ENCODE assay signal across 39 cellular contexts in the genomic region with DNA sequence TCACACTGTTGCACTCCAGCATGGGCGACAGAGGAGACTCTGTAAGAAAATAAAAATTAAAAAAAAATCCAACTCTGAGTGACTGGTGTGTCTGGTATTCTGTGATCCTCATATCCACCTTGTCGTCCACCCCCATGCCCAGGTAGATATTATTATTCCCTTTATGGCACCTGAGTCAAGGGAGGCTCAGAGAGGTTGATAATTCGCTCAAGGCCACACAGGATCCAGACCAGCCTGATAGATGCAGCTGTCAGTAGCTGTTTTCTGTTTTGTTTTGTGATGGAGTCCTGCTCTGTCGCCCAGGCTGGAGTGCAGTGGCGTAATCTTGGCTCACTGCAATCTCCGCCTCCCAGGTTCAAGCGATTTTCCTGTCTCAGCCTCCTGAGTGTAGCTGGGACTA. TPM values are rescaled to one million over a fixed set of nuclear protein-coding genes. Genes with fewer than 3 reads are reported as not detected.
"Had no signal": no experiment of that assay in that cellular context is flagged by ENCODE, and none has a peak within 500 bp of the region (broad histone marks: within the 10 kb centered on the region; RNA-seq: fewer than 3 reads in every experiment).

No MANE protein-coding gene starts in this region.

- ATAC-seq: activated naive CD4-positive, alpha-beta T cell treated with anti-CD3 and anti-CD28 coated beads, Interleukin-2, amount 50 U/mL, for 72 hours; activated naive CD8-positive, alpha-beta T cell treated with anti-CD3 and anti-CD28 coated beads, Interleukin-2, amount 50 U/mL, for 24 hours; activated T-cell treated with anti-CD3 and anti-CD28 coated beads, Interleukin-2, amount 50 U/mL, for 4 hours; activated T-cell treated with anti-CD3 and anti-CD28 coated beads, Interleukin-2, amount 50 U/mL, for 72 hours; activated T-helper 17 cell treated with anti-CD3 and anti-CD28 coated beads, Interleukin-2, amount 50 U/mL, for 72 hours; body of pancreas had no signal

- H3K27me3 ChIP-seq: adrenal gland, ascending aorta, body of pancreas, brain microvascular endothelial cell, breast epithelium, cardiac muscle cell had no signal

- H3K27ac ChIP-seq: adrenal gland, ascending aorta, body of pancreas, brain microvascular endothelial cell, breast epithelium, cardiac muscle cell had no signal

- H3K4me1 Mint-ChIP-seq: activated naive CD4-positive, alpha-beta T cell treated with anti-CD3 and anti-CD28 coated beads, Interleukin-2, amount 10 ng/mL, durations not matched to agents 7 days and 5 days; activated naive CD8-positive, alpha-beta T cell treated with anti-CD3 and anti-CD28 coated beads, Interleukin-2, amount 10 ng/mL, durations not matched to agents 7 days and 5 days; activated T-helper 17 cell treated with anti-CD3 and anti-CD28 coated beads, Interleukin-2, amount 50 U/mL, for 72 hours; central memory CD8-positive, alpha-beta T cell had no signal

- H3K36me3 Mint-ChIP-seq: activated naive CD4-positive, alpha-beta T cell treated with anti-CD3 and anti-CD28 coated beads, Interleukin-2, amount 10 ng/mL, durations not matched to agents 7 days and 5 days; activated naive CD4-positive, alpha-beta T cell treated with anti-CD3 and anti-CD28 coated beads, Interleukin-2, amount 50 U/mL, for 24 hours; activated naive CD4-positive, alpha-beta T cell treated with anti-CD3 and anti-CD28 coated beads, Interleukin-2, amount 50 U/mL, for 72 hours; activated naive CD8-positive, alpha-beta T cell; activated naive CD8-positive, alpha-beta T cell treated with anti-CD3 and anti-CD28 coated beads for 36 hours; activated naive CD8-positive, alpha-beta T cell treated with anti-CD3 and anti-CD28 coated beads, Interleukin-2, amount 10 ng/mL, durations not matched to agents 7 days and 5 days; brain had no signal

- H3K4me3 ChIP-seq: adrenal gland, ascending aorta, body of pancreas, breast epithelium, cardiac muscle cell had no signal

- H3K27ac Mint-ChIP-seq: activated naive CD4-positive, alpha-beta T cell treated with anti-CD3 and anti-CD28 coated beads for 36 hours; activated naive CD4-positive, alpha-beta T cell treated with anti-CD3 and anti-CD28 coated beads, Interleukin-2, amount 10 ng/mL, durations not matched to agents 7 days and 5 days; activated naive CD4-positive, alpha-beta T cell treated with anti-CD3 and anti-CD28 coated beads, Interleukin-2, amount 50 U/mL, for 24 hours; activated naive CD4-positive, alpha-beta T cell treated with anti-CD3 and anti-CD28 coated beads, Interleukin-2, amount 50 U/mL, for 72 hours; activated naive CD8-positive, alpha-beta T cell; activated naive CD8-positive, alpha-beta T cell treated with anti-CD3 and anti-CD28 coated beads for 36 hours; activated naive CD8-positive, alpha-beta T cell treated with anti-CD3 and anti-CD28 coated beads, Interleukin-2, amount 10 ng/mL, durations not matched to agents 7 days and 5 days; activated naive CD8-positive, alpha-beta T cell treated with anti-CD3 and anti-CD28 coated beads, Interleukin-2, amount 50 U/mL, for 24 hours; activated T-cell treated with anti-CD3 and anti-CD28 coated beads, Interleukin-2, amount 50 U/mL, for 24 hours; activated T-cell treated with anti-CD3 and anti-CD28 coated beads, Interleukin-2, amount 50 U/mL, for 72 hours; activated T-helper 1 cell treated with anti-CD3 and anti-CD28 coated beads, Interleukin-12 subunit alpha, Interleukin-12 subunit beta, Interleukin-2, Interleukin-4 antibody, amounts not matched to agents 30 ng/mL and 10 ng/mL and 1 ng/mL, durations not matched to agents 14 hours and 24 hours and 36 hours; activated T-helper 17 cell treated with anti-CD3 and anti-CD28 coated beads, Interleukin-2, amount 50 U/mL, for 72 hours; activated T-helper 2 cell treated with anti-CD3 and anti-CD28 coated beads, Interferon-gamma antibody, Interleukin-2, Interleukin-4, amounts not matched to agents 10 μg/mL and 5 μg/mL and 100 μg/mL, durations not matched to agents 14 hours and 24 hours and 36 hours had no signal

- FAIRE-seq: astrocyte, bronchial epithelial cell had no signal

- H3K36me3 ChIP-seq: adrenal gland, ascending aorta, brain microvascular endothelial cell, breast epithelium, cardiac muscle cell had no signal

- H3K9me3 ChIP-seq: adrenal gland, ascending aorta, body of pancreas, breast epithelium had no signal

- H3K4me1 ChIP-seq: adrenal gland, ascending aorta, body of pancreas, breast epithelium had no signal

- DNase-seq: activated effector memory CD4-positive, alpha-beta T cell treated with anti-CD3 and anti-CD28 coated beads, Interleukin-2, amount 50 U/mL, for 16 hours; activated effector memory CD4-positive, alpha-beta T cell treated with Interleukin-2 at 50 U/mL for 16 hours; activated gamma-delta T cell; activated gamma-delta T cell treated with Interleukin-2 at 50 U/mL for 16 hours; activated naive CD4-positive, alpha-beta T cell; activated naive CD4-positive, alpha-beta T cell treated with anti-CD3 and anti-CD28 coated beads for 36 hours; activated naive CD4-positive, alpha-beta T cell treated with anti-CD3 and anti-CD28 coated beads, Interleukin-2, amount 10 ng/mL, durations not matched to agents 7 days and 5 days; activated naive CD4-positive, alpha-beta T cell treated with anti-CD3 and anti-CD28 coated beads, Interleukin-2, amount 50 U/mL, for 16 hours; activated naive CD4-positive, alpha-beta T cell treated with Interleukin-2 at 50 U/mL for 16 hours; activated naive CD8-positive, alpha-beta T cell treated with anti-CD3 and anti-CD28 coated beads for 36 hours; activated naive CD8-positive, alpha-beta T cell treated with anti-CD3 and anti-CD28 coated beads, Interleukin-2, amount 10 ng/mL, durations not matched to agents 7 days and 5 days; activated naive CD8-positive, alpha-beta T cell treated with anti-CD3 and anti-CD28 coated beads, Interleukin-2, amount 50 U/mL, for 24 hours; activated T-cell treated with anti-CD3 and anti-CD28 coated beads, Interleukin-2, amount 50 U/mL, for 24 hours; activated T-cell treated with anti-CD3 and anti-CD28 coated beads, Interleukin-2, amount 50 U/mL, for 4 hours; activated T-cell treated with anti-CD3 and anti-CD28 coated beads, Interleukin-2, amount 50 U/mL, for 48 hours; activated T-cell treated with anti-CD3 and anti-CD28 coated beads, Interleukin-2, amount 50 U/mL, for 72 hours; adrenal gland; amniotic stem cell; amygdala; anterior cingulate cortex; aorta; body of pancreas; brain microvascular endothelial cell; caudate nucleus; central memory CD4-positive, alpha-beta T cell; cerebellar nuclear complex had no signal

- H3K27me3 Mint-ChIP-seq: activated naive CD8-positive, alpha-beta T cell treated with anti-CD3 and anti-CD28 coated beads, Interleukin-2, amount 10 ng/mL, durations not matched to agents 7 days and 5 days; activated naive CD8-positive, alpha-beta T cell treated with anti-CD3 and anti-CD28 coated beads, Interleukin-2, amount 50 U/mL, for 24 hours; brain had no signal

- H3K9me3 Mint-ChIP-seq: activated naive CD4-positive, alpha-beta T cell treated with anti-CD3 and anti-CD28 coated beads for 36 hours; activated naive CD4-positive, alpha-beta T cell treated with anti-CD3 and anti-CD28 coated beads, Interleukin-2, amount 10 ng/mL, durations not matched to agents 7 days and 5 days; activated naive CD4-positive, alpha-beta T cell treated with anti-CD3 and anti-CD28 coated beads, Interleukin-2, amount 50 U/mL, for 24 hours; activated naive CD4-positive, alpha-beta T cell treated with anti-CD3 and anti-CD28 coated beads, Interleukin-2, amount 50 U/mL, for 72 hours; activated naive CD8-positive, alpha-beta T cell treated with anti-CD3 and anti-CD28 coated beads for 36 hours; activated naive CD8-positive, alpha-beta T cell treated with anti-CD3 and anti-CD28 coated beads, Interleukin-2, amount 10 ng/mL, durations not matched to agents 7 days and 5 days; activated naive CD8-positive, alpha-beta T cell treated with anti-CD3 and anti-CD28 coated beads, Interleukin-2, amount 50 U/mL, for 24 hours; activated T-cell treated with anti-CD3 and anti-CD28 coated beads, Interleukin-2, amount 50 U/mL, for 24 hours; activated T-cell treated with anti-CD3 and anti-CD28 coated beads, Interleukin-2, amount 50 U/mL, for 4 hours; activated T-cell treated with anti-CD3 and anti-CD28 coated beads, Interleukin-2, amount 50 U/mL, for 72 hours; activated T-helper 1 cell treated with anti-CD3 and anti-CD28 coated beads, Interleukin-12 subunit alpha, Interleukin-12 subunit beta, Interleukin-2, Interleukin-4 antibody, amounts not matched to agents 30 ng/mL and 10 ng/mL and 1 ng/mL, durations not matched to agents 14 hours and 24 hours and 36 hours; activated T-helper 17 cell treated with anti-CD3 and anti-CD28 coated beads, Interleukin-2, amount 50 U/mL, for 72 hours; activated T-helper 2 cell treated with anti-CD3 and anti-CD28 coated beads, Interferon-gamma antibody, Interleukin-2, Interleukin-4, amounts not matched to agents 10 μg/mL and 5 μg/mL and 100 μg/mL, durations not matched to agents 14 hours and 24 hours and 36 hours; central memory CD8-positive, alpha-beta T cell had no signal

- H3K4me3 Mint-ChIP-seq: activated naive CD4-positive, alpha-beta T cell treated with anti-CD3 and anti-CD28 coated beads for 36 hours; activated naive CD4-positive, alpha-beta T cell treated with anti-CD3 and anti-CD28 coated beads, Interleukin-2, amount 10 ng/mL, durations not matched to agents 7 days and 5 days; activated naive CD4-positive, alpha-beta T cell treated with anti-CD3 and anti-CD28 coated beads, Interleukin-2, amount 50 U/mL, for 24 hours; activated naive CD8-positive, alpha-beta T cell; activated naive CD8-positive, alpha-beta T cell treated with anti-CD3 and anti-CD28 coated beads for 36 hours; activated naive CD8-positive, alpha-beta T cell treated with anti-CD3 and anti-CD28 coated beads, Interleukin-2, amount 10 ng/mL, durations not matched to agents 7 days and 5 days; activated naive CD8-positive, alpha-beta T cell treated with anti-CD3 and anti-CD28 coated beads, Interleukin-2, amount 50 U/mL, for 24 hours; activated T-cell treated with anti-CD3 and anti-CD28 coated beads, Interleukin-2, amount 50 U/mL, for 24 hours; activated T-cell treated with anti-CD3 and anti-CD28 coated beads, Interleukin-2, amount 50 U/mL, for 4 hours; activated T-cell treated with anti-CD3 and anti-CD28 coated beads, Interleukin-2, amount 50 U/mL, for 72 hours; activated T-helper 1 cell treated with anti-CD3 and anti-CD28 coated beads, Interleukin-12 subunit alpha, Interleukin-12 subunit beta, Interleukin-2, Interleukin-4 antibody, amounts not matched to agents 30 ng/mL and 10 ng/mL and 1 ng/mL, durations not matched to agents 14 hours and 24 hours and 36 hours; activated T-helper 17 cell treated with anti-CD3 and anti-CD28 coated beads, Interleukin-2, amount 50 U/mL, for 72 hours; brain; central memory CD8-positive, alpha-beta T cell had no signal

RNA-seq across cellular contexts. Expression of a gene that starts 14.8 kb away (rescaled TPM):
- total RNA-seq: bronchial epithelial cell had no signal
